11 cellular contexts compared by ENCODE assay signal in the genomic region with DNA sequence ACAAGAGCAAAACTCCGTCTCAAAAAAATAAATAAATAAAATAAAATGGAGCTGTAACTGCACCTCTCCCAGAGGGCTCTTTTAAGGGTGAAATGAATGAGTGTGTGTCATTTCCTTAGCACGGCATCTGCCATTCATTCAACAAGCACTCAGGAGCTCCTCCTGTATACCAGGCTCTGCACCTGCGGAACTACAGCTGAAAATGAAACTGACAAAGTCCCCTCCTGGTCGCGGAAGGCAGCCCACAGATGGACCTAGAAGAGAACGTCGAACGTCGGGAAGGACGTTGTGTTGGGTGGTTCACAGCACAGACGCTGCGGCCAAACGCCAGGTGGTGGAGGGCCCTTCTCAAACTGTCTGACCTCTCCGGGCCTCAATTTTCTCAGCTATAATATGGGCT.
"Had no signal": no experiment of that assay in that cellular context is flagged by ENCODE, and none has a peak within 500 bp of the region (broad histone marks: within the 10 kb centered on the region; RNA-seq: fewer than 3 reads in every experiment).

No MANE protein-coding gene starts in this region.

- H3K4me2 ChIP-seq: GM23338 had no signal

- H2AFZ ChIP-seq: GM23248, GM23338 had no signal

- H3K9me3 ChIP-seq: HAP-1 had no signal

- ATAC-seq: GM23338, HCT116 had no signal

- H3K9ac ChIP-seq: GM23248 had no signal

- DNase-seq: GM23248, GOT3, H7, H9, HCEC 1CT, HFFc6 had no signal

- FAIRE-seq: H1, H54 had no signal

- H3K36me3 ChIP-seq: HAP-1 had no signal

- H3K4me3 ChIP-seq: GM23248, GM23338, HAP-1 had no signal

- H3K27ac ChIP-seq: GM23248 had no signal

- H3K4me1 ChIP-seq: HAP-1 had no signal
